1 cellular context compared by ENCODE assay signal in the genomic region with DNA sequence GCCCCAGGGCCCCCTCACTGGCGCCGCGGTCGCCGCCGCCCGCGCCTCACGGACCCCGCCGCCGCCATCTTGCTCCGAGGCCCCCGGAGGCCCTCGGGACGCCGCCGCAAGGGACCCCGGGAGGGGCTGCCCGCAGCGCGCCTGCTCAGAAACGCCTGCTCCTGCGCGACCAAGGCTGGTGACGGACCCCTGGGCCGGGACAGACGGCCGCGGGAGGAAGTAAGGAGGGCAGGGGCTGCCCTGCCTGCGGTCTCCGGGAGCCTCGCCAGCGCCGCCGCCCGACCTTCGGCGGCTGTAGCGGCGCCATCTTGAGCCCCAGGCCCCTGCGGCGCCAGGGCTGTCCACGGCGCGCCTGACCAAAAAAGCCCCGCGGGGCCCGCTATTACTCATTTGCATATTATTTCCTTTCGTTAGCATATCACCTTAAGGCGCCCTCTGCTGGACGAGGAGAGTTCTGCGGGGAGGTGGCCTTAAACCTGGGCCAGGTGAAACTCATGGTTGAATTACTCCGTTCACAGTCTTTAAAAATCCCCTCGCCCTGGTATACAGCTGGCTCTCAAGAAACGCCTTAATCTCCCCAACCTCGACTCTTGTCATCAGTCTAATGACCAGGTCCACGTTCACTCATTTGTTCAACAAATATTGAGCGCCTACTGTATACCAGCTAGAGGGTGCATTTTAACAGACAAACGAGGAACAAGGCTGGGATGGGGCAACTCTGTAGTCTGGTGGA.
A peak's percentile ranks its signal among the peaks of the same experiment; 100 is the strongest.
TF ChIP-seq lines count a peak whose summit lies in the region.

Gene REXO1 (minus strand): TSS at position 85 of the 733 bp plus-strand sequence. CDS start 125 bp downstream, outside the sequence.

TF ChIP-seq in SK-N-SH, 30 proteins besides CTCF, POLR2A, EP300 and RAD21 (continued from another document):
- TF ChIP-seq, protein P1, sequence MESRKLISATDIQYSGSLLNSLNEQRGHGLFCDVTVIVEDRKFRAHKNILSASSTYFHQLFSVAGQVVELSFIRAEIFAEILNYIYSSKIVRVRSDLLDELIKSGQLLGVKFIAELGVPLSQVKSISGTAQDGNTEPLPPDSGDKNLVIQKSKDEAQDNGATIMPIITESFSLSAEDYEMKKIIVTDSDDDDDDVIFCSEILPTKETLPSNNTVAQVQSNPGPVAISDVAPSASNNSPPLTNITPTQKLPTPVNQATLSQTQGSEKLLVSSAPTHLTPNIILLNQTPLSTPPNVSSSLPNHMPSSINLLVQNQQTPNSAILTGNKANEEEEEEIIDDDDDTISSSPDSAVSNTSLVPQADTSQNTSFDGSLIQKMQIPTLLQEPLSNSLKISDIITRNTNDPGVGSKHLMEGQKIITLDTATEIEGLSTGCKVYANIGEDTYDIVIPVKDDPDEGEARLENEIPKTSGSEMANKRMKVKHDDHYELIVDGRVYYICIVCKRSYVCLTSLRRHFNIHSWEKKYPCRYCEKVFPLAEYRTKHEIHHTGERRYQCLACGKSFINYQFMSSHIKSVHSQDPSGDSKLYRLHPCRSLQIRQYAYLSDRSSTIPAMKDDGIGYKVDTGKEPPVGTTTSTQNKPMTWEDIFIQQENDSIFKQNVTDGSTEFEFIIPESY (IDR thresholded peaks at IDR 0.05; ENCODE audit: borderline replicate concordance, low read depth) = no peak
- TF ChIP-seq GABPA (IDR thresholded peaks at IDR 0.05; ENCODE audit: low read depth) = 0 out of 2 replicates have a peak, but pooled peaks have one; percentile 1
- TF ChIP-seq NRF1 (IDR thresholded peaks at IDR 0.05; ENCODE audit: low read depth, low read length) = no peak
- TF ChIP-seq YY1 (IDR thresholded peaks at IDR 0.05; ENCODE audit: low read depth) = peak; percentile 93
- no peak for TF ChIP-seq FOSL2 (IDR thresholded peaks at IDR 0.05; ENCODE audit: borderline replicate concordance, low read depth)
- TF ChIP-seq, protein P2, sequence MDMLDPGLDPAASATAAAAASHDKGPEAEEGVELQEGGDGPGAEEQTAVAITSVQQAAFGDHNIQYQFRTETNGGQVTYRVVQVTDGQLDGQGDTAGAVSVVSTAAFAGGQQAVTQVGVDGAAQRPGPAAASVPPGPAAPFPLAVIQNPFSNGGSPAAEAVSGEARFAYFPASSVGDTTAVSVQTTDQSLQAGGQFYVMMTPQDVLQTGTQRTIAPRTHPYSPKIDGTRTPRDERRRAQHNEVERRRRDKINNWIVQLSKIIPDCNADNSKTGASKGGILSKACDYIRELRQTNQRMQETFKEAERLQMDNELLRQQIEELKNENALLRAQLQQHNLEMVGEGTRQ (IDR thresholded peaks at IDR 0.05; ENCODE audit: borderline replicate concordance, low read depth, low read length) = no peak
- TF ChIP-seq GATA2 (CRISPR knock-in tag; IDR thresholded peaks at IDR 0.05) = no peak
- TF ChIP-seq FOXJ3 (CRISPR knock-in tag; IDR thresholded peaks at IDR 0.05) = no peak
- peak; percentile 36 for TF ChIP-seq SMC3 (IDR thresholded peaks at IDR 0.05; ENCODE audit: low read depth, low read length)
- TF ChIP-seq MAX (IDR thresholded peaks at IDR 0.05; ENCODE audit: low read depth) = no peak
- TF ChIP-seq CHD2 (IDR thresholded peaks at IDR 0.05; ENCODE audit: low read length, partially characterized antibody) = peak; percentile 45
- TF ChIP-seq ELF1 (IDR thresholded peaks at IDR 0.05) = no peak
- TF ChIP-seq JUND (IDR thresholded peaks at IDR 0.05) = no peak; the same call in 1 of the 2 replicates
- TF ChIP-seq FOXM1 (IDR thresholded peaks at IDR 0.05; ENCODE audit: low read depth) = no peak
- no peak for TF ChIP-seq MXI1 (IDR thresholded peaks at IDR 0.05; ENCODE audit: low read depth, low read length)
- TF ChIP-seq RFX5 (IDR thresholded peaks at IDR 0.05; ENCODE audit: low read length) = no peak
- no peak; the same call in 1 of the 2 replicates for TF ChIP-seq POLR2AphosphoS5 (IDR thresholded peaks at IDR 0.05; ENCODE audit: low read depth, low read length)
- no peak for TF ChIP-seq USF1 (IDR thresholded peaks at IDR 0.05; ENCODE audit: borderline replicate concordance, low read depth)
- TF ChIP-seq REST (IDR thresholded peaks at IDR 0.05; ENCODE audit: low read depth, low read length) = peak; percentile 55; the same call in 1 of the 2 replicates
- no peak for TF ChIP-seq TCF12 (IDR thresholded peaks at IDR 0.05)
- no peak for TF ChIP-seq EZH2phosphoT487 (IDR thresholded peaks at IDR 0.05; ENCODE audit: borderline replicate concordance, low read depth)
- TF ChIP-seq SIN3A (IDR thresholded peaks at IDR 0.05; ENCODE audit: borderline replicate concordance, low read depth, low read length) = 0 out of 2 replicates have a peak, but pooled peaks have one; percentile 35
- TF ChIP-seq RCOR1 (IDR thresholded peaks at IDR 0.05; ENCODE audit: low read length) = 0 out of 2 replicates have a peak, but pooled peaks have one; percentile 17
